28 cellular contexts compared by ENCODE assay signal in the genomic region with DNA sequence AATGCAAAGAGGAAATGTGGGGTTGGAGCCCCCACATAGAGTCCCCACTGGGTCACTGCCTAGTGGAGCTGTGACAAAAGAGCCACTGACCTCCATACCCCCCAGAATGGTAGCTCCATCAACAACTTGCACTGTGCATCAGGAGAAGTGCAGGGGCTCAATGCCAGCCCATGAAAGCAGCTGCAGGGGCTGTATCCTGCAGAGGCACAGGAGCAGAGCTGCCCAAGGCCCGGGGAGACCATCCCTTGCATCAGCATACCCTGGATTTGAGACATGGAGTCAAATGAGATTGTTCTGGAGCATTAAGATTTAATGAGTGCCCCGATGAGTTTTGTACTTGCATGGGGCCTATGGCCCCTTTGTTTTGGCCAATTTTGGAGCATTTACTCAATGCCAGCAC.
"Had no signal": no experiment of that assay in that cellular context is flagged by ENCODE, and none has a peak within 500 bp of the region (broad histone marks: within the 10 kb centered on the region; RNA-seq: fewer than 3 reads in every experiment).

No MANE protein-coding gene starts in this region.

- H3K36me3 ChIP-seq: stomach, suprapubic skin, thoracic aorta, thyroid gland, tibial artery, tibial nerve, transverse colon, upper lobe of left lung, upper lobe of right lung, uterus, vagina had no signal

- H3K27ac Mint-ChIP-seq: stimulated activated effector memory CD8-positive, alpha-beta T cell treated with anti-CD3 and anti-CD28 coated beads, Interleukin-12 subunit alpha, Interleukin-12 subunit beta, amount 100 ng/mL, for 72 hours; stimulated activated memory B cell treated with anti-CD40 and anti-IgM and Interleukin-4, amounts not matched to agents 10 μg/mL and 1 μg/mL and 100 μg/mL, for 72 hours; stimulated activated naive B cell treated with anti-CD40 and anti-IgM and Interleukin-4, amounts not matched to agents 10 μg/mL and 1 μg/mL and 100 μg/mL, for 72 hours; stimulated activated naive CD8-positive, alpha-beta T cell treated with anti-CD3 and anti-CD28 coated beads, Interleukin-15, amount 100 ng/mL, for 72 hours; stimulated activated naive CD8-positive, alpha-beta T cell treated with anti-CD3 and anti-CD28 coated beads, Interleukin-15, Interleukin-2, amounts not matched to agents 100 ng/mL and 50 ng/mL, for 24 hours; type B pancreatic cell had no signal

- H3K36me3 Mint-ChIP-seq: stimulated activated effector memory CD8-positive, alpha-beta T cell treated with anti-CD3 and anti-CD28 coated beads, Interleukin-12 subunit alpha, Interleukin-12 subunit beta, amount 100 ng/mL, for 72 hours; stimulated activated memory B cell treated with anti-CD40 and anti-IgM and Interleukin-4, amounts not matched to agents 10 μg/mL and 1 μg/mL and 100 μg/mL, for 72 hours; stimulated activated naive B cell treated with anti-CD40 and anti-IgM and Interleukin-4, amounts not matched to agents 10 μg/mL and 1 μg/mL and 100 μg/mL, for 72 hours; type B pancreatic cell had no signal

- ATAC-seq: stimulated activated effector memory CD8-positive, alpha-beta T cell treated with anti-CD3 and anti-CD28 coated beads, Interleukin-12 subunit alpha, Interleukin-12 subunit beta, amount 100 ng/mL, for 72 hours; stimulated activated memory B cell treated with anti-CD40 and anti-IgM and Interleukin-4, amounts not matched to agents 10 μg/mL and 1 μg/mL and 100 μg/mL, for 72 hours; stimulated activated naive B cell treated with anti-CD40 and anti-IgM and Interleukin-4, amounts not matched to agents 10 μg/mL and 1 μg/mL and 100 μg/mL, for 72 hours; stimulated activated naive CD8-positive, alpha-beta T cell treated with anti-CD3 and anti-CD28 coated beads, Interleukin-15, amount 100 ng/mL, for 72 hours; stimulated activated naive CD8-positive, alpha-beta T cell treated with anti-CD3 and anti-CD28 coated beads, Interleukin-15, Interleukin-2, amounts not matched to agents 100 U/mL and 50 U/mL, for 24 hours; upper lobe of right lung had no signal

- H3K27me3 ChIP-seq: stomach, testis, thyroid gland, tibial artery, tibial nerve, transverse colon, upper lobe of left lung, upper lobe of right lung, uterus, vagina had no signal

- H3K27me3 Mint-ChIP-seq: stimulated activated memory B cell treated with anti-CD40 and anti-IgM and Interleukin-4, amounts not matched to agents 10 μg/mL and 1 μg/mL and 100 μg/mL, for 72 hours; stimulated activated naive B cell treated with anti-CD40 and anti-IgM and Interleukin-4, amounts not matched to agents 10 μg/mL and 1 μg/mL and 100 μg/mL, for 72 hours; stimulated activated naive CD8-positive, alpha-beta T cell treated with anti-CD3 and anti-CD28 coated beads, Interleukin-15, amount 100 ng/mL, for 72 hours; stimulated activated naive CD8-positive, alpha-beta T cell treated with anti-CD3 and anti-CD28 coated beads, Interleukin-15, Interleukin-2, amounts not matched to agents 100 ng/mL and 50 ng/mL, for 24 hours had no signal

- H3K9me3 ChIP-seq: suprapubic skin, testis, thoracic aorta, thyroid gland, tibial artery, transverse colon, upper lobe of right lung, uterus, vagina had no signal

- H3K27ac ChIP-seq: stomach, suprapubic skin, testis, thoracic aorta, thyroid gland, tibial artery, tibial nerve, transverse colon, upper lobe of left lung, upper lobe of right lung, uterus, vagina had no signal

- H3K4me3 ChIP-seq: stomach, suprapubic skin, testis, thoracic aorta, thyroid gland, tibial artery, tibial nerve, transverse colon, upper lobe of left lung, upper lobe of right lung, uterus, vagina had no signal

- DNase-seq: stimulated activated CD4-positive, alpha-beta T cell treated with anti-CD3 and anti-CD28 coated beads, Interleukin-2, amount 100 ng/mL, for 48 hours; stimulated activated CD4-positive, alpha-beta T cell treated with anti-CD3 and anti-CD28 coated beads, Interleukin-4, amount 100 ng/mL, for 1 hour; stimulated activated CD4-positive, alpha-beta T cell treated with anti-CD3 and anti-CD28 coated beads, Interleukin-4, amount 100 ng/mL, for 24 hours; stimulated activated CD4-positive, alpha-beta T cell treated with anti-CD3 and anti-CD28 coated beads, Interleukin-4, amount 100 ng/mL, for 4 hours; stimulated activated CD8-positive, alpha-beta memory T cell treated with anti-CD3 and anti-CD28 coated beads, Interleukin-4, amount 100 ng/mL, for 48 hours; stimulated activated naive B cell treated with anti-CD40 and anti-IgM and Interleukin-4, amounts not matched to agents 10 μg/mL and 1 μg/mL and 100 μg/mL, for 72 hours; stimulated activated naive CD4-positive, alpha-beta T cell; stimulated activated naive CD4-positive, alpha-beta T cell treated with Interleukin-2 at 50 U/mL for 16 hours; stimulated activated naive CD8-positive, alpha-beta T cell treated with anti-CD3 and anti-CD28 coated beads, Interleukin-15, amount 100 ng/mL, for 72 hours; stimulated activated naive CD8-positive, alpha-beta T cell treated with anti-CD3 and anti-CD28 coated beads, Interleukin-15, Interleukin-2, amounts not matched to agents 100 U/mL and 50 U/mL, for 24 hours; stomach; substantia nigra; testis; thyroid gland; tibial artery; transverse colon; trophoblast cell; upper lobe of left lung; upper lobe of right lung; uterus had no signal

- H3K4me1 Mint-ChIP-seq: stimulated activated memory B cell treated with anti-CD40 and anti-IgM and Interleukin-4, amounts not matched to agents 10 μg/mL and 1 μg/mL and 100 μg/mL, for 72 hours; stimulated activated naive B cell treated with anti-CD40 and anti-IgM and Interleukin-4, amounts not matched to agents 10 μg/mL and 1 μg/mL and 100 μg/mL, for 72 hours had no signal

- H3K4me1 ChIP-seq: stomach, suprapubic skin, testis, thyroid gland, tibial artery, tibial nerve, transverse colon, upper lobe of left lung, upper lobe of right lung, uterus, vagina had no signal

- H3K4me3 Mint-ChIP-seq: stimulated activated effector memory CD8-positive, alpha-beta T cell treated with anti-CD3 and anti-CD28 coated beads, Interleukin-12 subunit alpha, Interleukin-12 subunit beta, amount 100 ng/mL, for 72 hours; stimulated activated memory B cell treated with anti-CD40 and anti-IgM and Interleukin-4, amounts not matched to agents 10 μg/mL and 1 μg/mL and 100 μg/mL, for 72 hours; stimulated activated naive B cell treated with anti-CD40 and anti-IgM and Interleukin-4, amounts not matched to agents 10 μg/mL and 1 μg/mL and 100 μg/mL, for 72 hours; stimulated activated naive CD8-positive, alpha-beta T cell treated with anti-CD3 and anti-CD28 coated beads, Interleukin-15, amount 100 ng/mL, for 72 hours; stimulated activated naive CD8-positive, alpha-beta T cell treated with anti-CD3 and anti-CD28 coated beads, Interleukin-15, Interleukin-2, amounts not matched to agents 100 ng/mL and 50 ng/mL, for 24 hours; type B pancreatic cell had no signal
